Comparison of ENCODE assay signal across 17 cellular contexts in genomic region chr19:35048911-35049411, GRCh38. TPM values are rescaled to one million over a fixed set of nuclear protein-coding genes. Genes with fewer than 3 reads are reported as not detected.
DNase-seq lines count a peak whose midpoint lies in the region; ATAC-seq and TF ChIP-seq lines count a peak whose summit lies in the region.
"Had no signal": no experiment of that assay in that cellular context is flagged by ENCODE, and none has a peak within 500 bp of the region (broad histone marks: within the 10 kb centered on the region; RNA-seq: fewer than 3 reads in every experiment).

No MANE protein-coding gene starts in this region.

- no peaks in the 10 kb centered on the region for H3K27me3 ChIP-seq in stomach
- no peaks in the 10 kb centered on the region for H3K27me3 ChIP-seq in CD8-positive, alpha-beta T cell (ENCODE audit: insufficient read depth, low read length)

- CTCF ChIA-PET in WTC11 (lab: Charles Lee) = interaction anchor here (1.2 to 3.2 kb wide), 3 partner anchors 19 to 93 kb away, joined by 3 to 11 read pairs (median 5); no protein-coding TSS in a partner anchor
- CTCF ChIA-PET in CD8-positive, alpha-beta T cell (lab: Charles Lee) = interaction anchor here (2.1 kb wide), 1 partner anchor 76 kb away, joined by 7 read pairs; no protein-coding TSS in a partner anchor

- DNase-seq in LNCaP clone FGC (ENCODE audit: low read depth) (peak; percentile 50), WTC11 (ENCODE audit: low spot score) (no peak), hippocampal formation (lab: John Stamatoyannopoulos, UW) (peak; percentile 47 to 78), stomach (peak; percentile 78)
- no peak for DNase-seq in CD8-positive, alpha-beta T cell
- DNase-seq: activated T-cell treated with anti-CD3 and anti-CD28 coated beads for 4 hours; amniotic stem cell; effector CD4-positive, alpha-beta T cell; NCI-H510A; SIG-M5; stimulated activated CD4-positive, alpha-beta T cell treated with anti-CD3 and anti-CD28 coated beads, Interleukin-2, amount 100 ng/mL, for 24 hours; stimulated activated naive CD4-positive, alpha-beta T cell treated with Interleukin-2 at 50 U/mL for 16 hours had no signal

- H3K27me3 Mint-ChIP-seq in WTC11 (ENCODE audit: low read depth) = no peaks in the 10 kb centered on the region
- H3K27me3 Mint-ChIP-seq in CD8-positive, alpha-beta T cell (ENCODE audit: low read depth) = no peaks in the 10 kb centered on the region

- H3K4me3 ChIP-seq in LNCaP clone FGC (ENCODE audit: low read depth, low read length) (no peak overlapping the region), stomach (no peak overlapping the region)
- no peak overlapping the region for H3K4me3 ChIP-seq in CD8-positive, alpha-beta T cell (ENCODE audit: low read depth, low read length)
- H3K4me3 ChIP-seq: gastroesophageal sphincter had no signal

- H3K4me3 Mint-ChIP-seq in WTC11 = no peak overlapping the region
- H3K4me3 Mint-ChIP-seq in CD8-positive, alpha-beta T cell = no peak overlapping the region

- H3K36me3 ChIP-seq in stomach = no peaks in the 10 kb centered on the region
- no peaks in the 10 kb centered on the region for H3K36me3 ChIP-seq in CD8-positive, alpha-beta T cell (ENCODE audit: insufficient read depth, low read length)
- H3K36me3 ChIP-seq: gastroesophageal sphincter had no signal

- H3K4me1 Mint-ChIP-seq in WTC11 = peaks cover 26% of the 10 kb centered on the region
- H3K4me1 Mint-ChIP-seq in CD8-positive, alpha-beta T cell (ENCODE audit: low read depth) = peaks cover 19% of the 10 kb centered on the region

- H3K9me3 Mint-ChIP-seq in WTC11 = no peaks in the 10 kb centered on the region
- no peaks in the 10 kb centered on the region for H3K9me3 Mint-ChIP-seq in CD8-positive, alpha-beta T cell

- no peaks in the 10 kb centered on the region for H3K9me3 ChIP-seq in stomach
- H3K9me3 ChIP-seq in CD8-positive, alpha-beta T cell (ENCODE audit: low read length) = no peaks in the 10 kb centered on the region
- H3K9me3 ChIP-seq: gastroesophageal sphincter had no signal

- no peak for ATAC-seq in WTC11
- no peak for ATAC-seq in CD8-positive, alpha-beta T cell
- no peak for ATAC-seq in HG02973 (IDR thresholded peaks at IDR 0.05; ENCODE audit: unreplicated experiment)
- ATAC-seq in GM18870 (IDR thresholded peaks at IDR 0.05; ENCODE audit: unreplicated experiment) = no peak
- ATAC-seq: gastroesophageal sphincter had no signal

- H3K4me1 ChIP-seq in stomach = peaks cover 0 to 36% (median 29%) of the 10 kb centered on the region in 4 donors
- H3K4me1 ChIP-seq in CD8-positive, alpha-beta T cell (ENCODE audit: insufficient read depth, low read length) = peaks cover 6% of the 10 kb centered on the region
- H3K4me1 ChIP-seq: gastroesophageal sphincter had no signal

- POLR2A ChIA-PET in WTC11 (lab: Charles Lee) = interaction anchor here (0.6 kb wide), 1 partner anchor 548 kb away, joined by 4 read pairs; no protein-coding TSS in a partner anchor
- POLR2A ChIA-PET in CD8-positive, alpha-beta T cell (lab: Charles Lee) = no interaction called here

- H3K36me3 Mint-ChIP-seq in WTC11 = peaks cover 9% of the 10 kb centered on the region
- H3K36me3 Mint-ChIP-seq in CD8-positive, alpha-beta T cell = no peaks in the 10 kb centered on the region

- TF ChIP-seq POLR2A in stomach (IDR thresholded peaks at IDR 0.05) = no peak

- WGBS in stomach, 5 donors = 38 to 49% (median 43%) methylated on average over 7 to 12 of the region's 12 CpGs

- H3K27ac ChIP-seq in stomach = no peak overlapping the region
- H3K27ac ChIP-seq in CD8-positive, alpha-beta T cell (ENCODE audit: low read depth, low read length) = no peak overlapping the region
- H3K27ac ChIP-seq: gastroesophageal sphincter, KMS-11 had no signal

- no peak for TF ChIP-seq EP300 in stomach (IDR thresholded peaks at IDR 0.05)

- intact Hi-C loops in stomach (cut with DNase I; ENCODE audit: low total_unique reads) = no loop called here
- intact Hi-C loops in CD8-positive, alpha-beta T cell (cut with DNase I, micrococcal nuclease) = no loop called here

- TF ChIP-seq CTCF in LNCaP clone FGC (IDR thresholded peaks at IDR 0.05; ENCODE audit: control insufficient read depth, extremely low read depth, insufficient read depth) (no peak), WTC11 (IDR thresholded peaks at IDR 0.05) (no peak), stomach (IDR thresholded peaks at IDR 0.05) (no peak)
- TF ChIP-seq CTCF in CD8-positive, alpha-beta T cell (IDR thresholded peaks at IDR 0.05) = no peak

- no peak overlapping the region for H3K27ac Mint-ChIP-seq in WTC11
- H3K27ac Mint-ChIP-seq in CD8-positive, alpha-beta T cell = no peak overlapping the region

TF ChIP-seq in WTC11, 78 proteins besides CTCF, POLR2A, EP300 and RAD21:
- peak; percentile 60; the same call in 1 of the 2 replicates for TF ChIP-seq ZNF423 (CRISPR knock-in tag; IDR thresholded peaks at IDR 0.05)
- TF ChIP-seq MLX (CRISPR knock-in tag; IDR thresholded peaks at IDR 0.05) = no peak
- TF ChIP-seq PRDM15 (CRISPR knock-in tag; IDR thresholded peaks at IDR 0.05) = no peak
- TF ChIP-seq ETV6 (CRISPR knock-in tag; IDR thresholded peaks at IDR 0.05) = no peak
- TF ChIP-seq TP53 (CRISPR knock-in tag; IDR thresholded peaks at IDR 0.05) = no peak

RNA-seq across cellular contexts. Expression of gene HPN, which starts 7.4 kb away (rescaled TPM):
- total RNA-seq in WTC11 (2021) (20.8 to 35.5 TPM (median 34.6 TPM) in 3 replicates), stomach (10 to 100 TPM in 4 of 5 donors, not detected in 1; 14.7 to 45.2 (median 21.9) TPM)
- polyA plus RNA-seq in stomach = 10 to 100 TPM; 19.2 to 39.4 (median 33.7) TPM
- total RNA-seq in CD8-positive, alpha-beta T cell = not detected
- total RNA-seq: osteocyte had no signal

RNA-seq across cellular contexts. Expression of gene SCN1B, which starts 18.7 kb away (rescaled TPM):
- total RNA-seq in WTC11 (2021) (4.4 to 8.0 TPM (median 4.8 TPM) in 3 replicates), stomach (10 to 100 TPM in 1 of 5 donors, 1 to 10 TPM in 3, not detected in 1; 1.3 to 36.6 (median 3.5) TPM)
- 1 to 10 TPM; 3.7 to 8.6 (median 6.1) TPM for polyA plus RNA-seq in stomach
- 1 to 10 TPM; 1.9 to 2.3 TPM for total RNA-seq in CD8-positive, alpha-beta T cell

RNA-seq across cellular contexts. Expression of gene GRAMD1A, which starts 48.8 kb away (rescaled TPM):
- total RNA-seq in WTC11 (2021) = 235 to 389 TPM (median 236 TPM) in 3 replicates
- total RNA-seq in stomach = 10 to 100 TPM; 39.7 to 74.1 (median 48.1) TPM
- polyA plus RNA-seq in stomach = 10 to 100 TPM; 29.8 to 52.2 (median 34.4) TPM
- total RNA-seq in CD8-positive, alpha-beta T cell = 100 to 1,000 TPM; 207 to 221 TPM

Comparison
In these comparisons a context has a peak if more than half of its experiments do, and no peak if none do; other contexts are left out.
1. DNase-seq: peak in LNCaP clone FGC (single experiment), hippocampal formation (2 of 2) and stomach (single experiment); none in WTC11 (single experiment) and CD8-positive, alpha-beta T cell (0 of 7).